Comparison of ENCODE assay signal across 20 cellular contexts in genomic region chr17:55571095-55571494, GRCh38. TPM values are rescaled to one million over a fixed set of nuclear protein-coding genes. Genes with fewer than 3 reads are reported as not detected.
DNase-seq lines count a peak whose midpoint lies in the region; ATAC-seq, FAIRE-seq and TF ChIP-seq lines count a peak whose summit lies in the region.
"Had no signal": no experiment of that assay in that cellular context is flagged by ENCODE, and none has a peak within 500 bp of the region (broad histone marks: within the 10 kb centered on the region; RNA-seq: fewer than 3 reads in every experiment).

No MANE protein-coding gene starts in this region.

- H3K9me3 ChIP-seq in IMR-90 (ENCODE audit: control insufficient read depth, insufficient read depth, low read length) (no peaks in the 10 kb centered on the region), astrocyte (ENCODE audit: insufficient read depth, low read depth, low read length) (no peaks in the 10 kb centered on the region), fibroblast of lung (ENCODE audit: control insufficient read depth, insufficient read depth, low read depth, low read length) (no peaks in the 10 kb centered on the region), subcutaneous abdominal adipose tissue (ENCODE audit: control insufficient read depth in 5 of 5, low read length in 5 of 5) (no peaks in the 10 kb centered on the region)

- dilution Hi-C loops in IMR-90 (cut with HindIII; ENCODE audit: low sequenced_read_pairs, unreplicated experiment): no loop called here

- intact Hi-C loops in IMR-90 (cut with micrococcal nuclease): no loop called here

- H3K4me1 Mint-ChIP-seq in astrocyte (ENCODE audit: low read depth, unreplicated experiment): no peaks in the 10 kb centered on the region
- H3K4me1 Mint-ChIP-seq: CD14-positive monocyte had no signal

- peaks cover 5% of the 10 kb centered on the region; the same call in 1 of the 2 replicates for H3K9me1 ChIP-seq in IMR-90 (ENCODE audit: insufficient read depth, low read length)

- H2BK15ac ChIP-seq in IMR-90 (ENCODE audit: low read depth, low read length): no peak overlapping the region

- no peak overlapping the region for H2BK120ac ChIP-seq in IMR-90 (ENCODE audit: low read depth, low read length)

- no TSS peak for BruUV-seq in IMR-90 (replicated peaks; lab: Mats Ljungman, UMichigan)

- H3K27me3 ChIP-seq in IMR-90 (ENCODE audit: control insufficient read depth, insufficient read depth, low read length): no peaks in the 10 kb centered on the region
- H3K27me3 ChIP-seq in astrocyte (ENCODE audit: insufficient read depth, low read length): no peaks in the 10 kb centered on the region
- H3K27me3 ChIP-seq in fibroblast of lung (ENCODE audit: control insufficient read depth, insufficient read depth, low read length): no peaks in the 10 kb centered on the region
- H3K27me3 ChIP-seq in subcutaneous abdominal adipose tissue (ENCODE audit: control insufficient read depth in 5 of 5, insufficient read depth in 4 of 5, low read length in 5 of 5): no peaks in the 10 kb centered on the region

- POLR2A ChIA-PET in IMR-90 (lab: Charles Lee; ENCODE audit: unreplicated experiment): no interaction called here

- no peak overlapping the region for H4K91ac ChIP-seq in IMR-90 (ENCODE audit: insufficient read depth, low read depth, low read length)

- peak; percentile 58 for DNase-seq in IMR-90
- peak; percentile 46 for DNase-seq in astrocyte (ENCODE audit: low read depth)
- DNase-seq in fibroblast of lung (ENCODE audit: low read depth in 2 of 2): peak; percentile 60 to 61
- no peak for DNase-seq in islet precursor cell
- no peak for DNase-seq in mesenteric fat pad (ENCODE audit: low spot score)
- DNase-seq: CD8-positive, alpha-beta T cell; COR-L47; DMS153; DND-41; GF-D8; H7 had no signal

- no peak for FAIRE-seq in astrocyte (lab: Jason Lieb, UNC)
- FAIRE-seq: D721Med had no signal

- in situ Hi-C loops in IMR-90 (cut with MboI; ENCODE audit: low sequenced_read_pairs): no loop called here

- H2AFZ ChIP-seq in IMR-90 (replicated peaks; ENCODE audit: low read length, poor library complexity) (no peak overlapping the region), astrocyte (ENCODE audit: low read depth, low read length) (no peak overlapping the region), fibroblast of lung (ENCODE audit: low read length) (no peak overlapping the region)

- no CpG with 5 or more reads among the region's 2 CpGs for WGBS in IMR-90 (ENCODE audit: extremely low coverage in 2 of 2, insufficient read length in 1 of 2), 2 experiments

- no peak overlapping the region for H2BK20ac ChIP-seq in IMR-90 (ENCODE audit: low read depth, low read length)

- H3K4me3 ChIP-seq in IMR-90 (ENCODE audit: insufficient read depth, low read depth, low read length): no peak overlapping the region
- no peak overlapping the region for H3K4me3 ChIP-seq in astrocyte (ENCODE audit: insufficient read depth, low read depth, low read length)
- H3K4me3 ChIP-seq in fibroblast of lung (replicated peaks in 1 of 4; ENCODE audit: control extremely low read depth in 1 of 4, insufficient read depth in 1 of 4, low read depth in 3 of 4, low read length in 4 of 4): no peak overlapping the region
- H3K4me3 ChIP-seq in subcutaneous abdominal adipose tissue (ENCODE audit: low read depth in 1 of 5, low read length in 5 of 5): no peak overlapping the region
- H3K4me3 ChIP-seq: GM23338 had no signal

- H3K27ac Mint-ChIP-seq in astrocyte (ENCODE audit: unreplicated experiment): no peak overlapping the region
- H3K27ac Mint-ChIP-seq: CD14-positive monocyte; CD8-positive, alpha-beta T cell; GM23338 had no signal

- peaks cover 3% of the 10 kb centered on the region for H3K27me3 Mint-ChIP-seq in astrocyte (ENCODE audit: low read depth, unreplicated experiment)

- no peak overlapping the region for H4K5ac ChIP-seq in IMR-90 (ENCODE audit: low read depth, low read length)

- no peak overlapping the region for H3K4me3 Mint-ChIP-seq in astrocyte (ENCODE audit: unreplicated experiment)
- H3K4me3 Mint-ChIP-seq: CD14-positive monocyte; CD8-positive, alpha-beta T cell; GM23338; IgD-negative memory B cell had no signal

- no peak for TF ChIP-seq RAD21 in IMR-90 (IDR thresholded peaks at IDR 0.05; ENCODE audit: low read length)

- H3K9ac ChIP-seq in IMR-90 (ENCODE audit: low read depth, low read length): no peak overlapping the region
- H3K9ac ChIP-seq in astrocyte (ENCODE audit: low read length): no peak overlapping the region
- no peak overlapping the region for H3K9ac ChIP-seq in fibroblast of lung (ENCODE audit: insufficient read depth, low read length)
- H3K9ac ChIP-seq in subcutaneous abdominal adipose tissue (ENCODE audit: low read length in 5 of 5): no peak overlapping the region

- no peak overlapping the region for H3K56ac ChIP-seq in IMR-90 (ENCODE audit: extremely low read depth, insufficient read depth, low read length)

- no peaks in the 10 kb centered on the region for H3K79me2 ChIP-seq in astrocyte (ENCODE audit: insufficient read depth, low read length)
- H3K79me2 ChIP-seq in fibroblast of lung (ENCODE audit: control insufficient read depth, insufficient read depth, low read length): no peaks in the 10 kb centered on the region

- ATAC-seq in IMR-90 (ENCODE audit: low read depth): peak; percentile 55; the same call in 1 of the 2 replicates
- ATAC-seq in HG03280 (IDR thresholded peaks at IDR 0.05; ENCODE audit: unreplicated experiment): no peak
- ATAC-seq: CD8-positive, alpha-beta T cell had no signal

- H3K4me2 ChIP-seq in IMR-90 (ENCODE audit: low read depth, low read length) (no peak overlapping the region), astrocyte (ENCODE audit: low read length) (no peak overlapping the region), fibroblast of lung (ENCODE audit: extremely low read depth, insufficient read depth, low read length) (no peak overlapping the region)
- H3K4me2 ChIP-seq: GM23338 had no signal

- no peak overlapping the region for H3K23ac ChIP-seq in IMR-90 (ENCODE audit: low read depth, low read length)

- no peak overlapping the region for H2AK5ac ChIP-seq in IMR-90 (ENCODE audit: low read depth, low read length)

- H3K4me1 ChIP-seq in IMR-90 (ENCODE audit: control insufficient read depth, insufficient read depth, low read length): peaks cover 9% of the 10 kb centered on the region
- H3K4me1 ChIP-seq in astrocyte (ENCODE audit: insufficient read depth, low read length): peaks cover 9% of the 10 kb centered on the region
- peaks cover 2% of the 10 kb centered on the region for H3K4me1 ChIP-seq in fibroblast of lung (ENCODE audit: control insufficient read depth, extremely low read depth, insufficient read depth, low read length)
- H3K4me1 ChIP-seq in subcutaneous abdominal adipose tissue (ENCODE audit: control insufficient read depth in 5 of 5, insufficient read depth in 5 of 5, low read length in 5 of 5): peaks cover 2 to 60% (median 42%) of the 10 kb centered on the region in 5 donors

- H4K20me1 ChIP-seq in IMR-90 (ENCODE audit: insufficient read depth, low read length): no peaks in the 10 kb centered on the region
- no peaks in the 10 kb centered on the region for H4K20me1 ChIP-seq in astrocyte (ENCODE audit: insufficient read depth, low read length)
- H4K20me1 ChIP-seq in fibroblast of lung (ENCODE audit: control insufficient read depth, extremely low read depth, insufficient read depth, low read length): no peaks in the 10 kb centered on the region

- no peak overlapping the region for H2AK9ac ChIP-seq in IMR-90 (replicated peaks; ENCODE audit: low read depth, low read length, poor library complexity)

- no peak for TF ChIP-seq POLR2A in IMR-90 (IDR thresholded peaks at IDR 0.05; ENCODE audit: low read depth, low read length)

- no peaks in the 10 kb centered on the region for H3K36me3 ChIP-seq in IMR-90 (ENCODE audit: control insufficient read depth, insufficient read depth, low read length)
- H3K36me3 ChIP-seq in astrocyte (ENCODE audit: insufficient read depth, low read length): no peaks in the 10 kb centered on the region
- no peaks in the 10 kb centered on the region for H3K36me3 ChIP-seq in fibroblast of lung (ENCODE audit: control insufficient read depth, insufficient read depth, low read length)
- H3K36me3 ChIP-seq in subcutaneous abdominal adipose tissue (ENCODE audit: control insufficient read depth in 5 of 5, insufficient read depth in 5 of 5, low read length in 5 of 5): no peaks in the 10 kb centered on the region

- no peak overlapping the region for H2BK5ac ChIP-seq in IMR-90 (ENCODE audit: low read depth, low read length, poor library complexity, severe bottlenecking)

- H3K36me3 Mint-ChIP-seq in astrocyte (ENCODE audit: low read depth, unreplicated experiment): no peaks in the 10 kb centered on the region
- H3K36me3 Mint-ChIP-seq: CD14-positive monocyte; CD8-positive, alpha-beta T cell had no signal

- H3K4ac ChIP-seq in IMR-90 (ENCODE audit: low read depth, low read length): no peak overlapping the region

- TF ChIP-seq CTCF in IMR-90 (conservative IDR thresholded peaks at IDR 0.05; ENCODE audit: low read depth, low read length): no peak
- no peak for TF ChIP-seq CTCF in astrocyte (IDR thresholded peaks at IDR 0.05; ENCODE audit: insufficient read depth, low read depth, low read length)
- TF ChIP-seq CTCF in fibroblast of lung (conservative IDR thresholded peaks at IDR 0.05 in 1 of 2, IDR thresholded peaks at IDR 0.05 in 1 of 2; ENCODE audit: low read depth in 1 of 2, low read length in 2 of 2): no peak

- CTCF ChIA-PET in IMR-90 (lab: Yijun Ruan, JAX): interaction anchor here (1.2 kb wide), 1 partner anchor 23 kb away, joined by 3 read pairs; no protein-coding TSS in a partner anchor

- H3K27ac ChIP-seq in IMR-90 (ENCODE audit: insufficient read depth, low read length) (no peak overlapping the region), astrocyte (ENCODE audit: low read depth, low read length) (no peak overlapping the region), fibroblast of lung (ENCODE audit: insufficient read depth, low read length) (no peak overlapping the region), subcutaneous abdominal adipose tissue (ENCODE audit: low read depth, low read length) (peak overlapping the region; percentile 80)

- no peaks in the 10 kb centered on the region for H3K9me3 Mint-ChIP-seq in astrocyte (ENCODE audit: unreplicated experiment)
- H3K9me3 Mint-ChIP-seq: CD8-positive, alpha-beta T cell; GM23338; IgD-negative memory B cell had no signal

- H4K8ac ChIP-seq in IMR-90 (ENCODE audit: low read depth in 2 of 2, low read length in 2 of 2): no peak overlapping the region

- no peaks in the 10 kb centered on the region for H3K79me1 ChIP-seq in IMR-90 (ENCODE audit: low read depth in 1 of 2, low read length in 2 of 2)

- H3K14ac ChIP-seq in IMR-90 (replicated peaks; ENCODE audit: low read depth, low read length): no peak overlapping the region

- no peak overlapping the region for H3K18ac ChIP-seq in IMR-90 (ENCODE audit: low read depth, low read length)

RNA-seq across cellular contexts. Expression of gene SMIM36, which starts 59.8 kb away (rescaled TPM):
- total RNA-seq in IMR-90 (2012; rRNA removed): not detected in 2 replicates
- not detected in 2 replicates for polyA plus RNA-seq in IMR-90 (2012; rRNA removed)
- not detected in 2 replicates for polyA plus RNA-seq in IMR-90 (2012; cell fraction: cytosol; rRNA removed)
- not detected in 2 replicates for polyA plus RNA-seq in IMR-90 (2012; cell fraction: nucleus; rRNA removed; ENCODE audit: low replicate concordance)
- not detected in 2 replicates for total RNA-seq in astrocyte
- total RNA-seq in fibroblast of lung: not detected in 2 replicates
- not detected in 2 replicates for polyA plus RNA-seq in fibroblast of lung
- polyA plus RNA-seq in fibroblast of lung (2012): not detected in 2 replicates
- not detected in 2 replicates for polyA minus RNA-seq in fibroblast of lung (ENCODE audit: low replicate concordance)
- total RNA-seq in mesenteric fat pad: not detected
- total RNA-seq: A673; CD8-positive, alpha-beta T cell; GM23338; H7; HT-29 had no signal
- polyA plus RNA-seq: BJ, CD14-positive monocyte, GM23338, IgD-negative memory B cell had no signal

Comparison
In these comparisons a context has a peak if more than half of its experiments do, and no peak if none do; other contexts are left out.
1. DNase-seq: peak in IMR-90 (single experiment), astrocyte (single experiment) and fibroblast of lung (2 of 2); none in islet precursor cell (single experiment) and mesenteric fat pad (single experiment).